In the genomic region with DNA sequence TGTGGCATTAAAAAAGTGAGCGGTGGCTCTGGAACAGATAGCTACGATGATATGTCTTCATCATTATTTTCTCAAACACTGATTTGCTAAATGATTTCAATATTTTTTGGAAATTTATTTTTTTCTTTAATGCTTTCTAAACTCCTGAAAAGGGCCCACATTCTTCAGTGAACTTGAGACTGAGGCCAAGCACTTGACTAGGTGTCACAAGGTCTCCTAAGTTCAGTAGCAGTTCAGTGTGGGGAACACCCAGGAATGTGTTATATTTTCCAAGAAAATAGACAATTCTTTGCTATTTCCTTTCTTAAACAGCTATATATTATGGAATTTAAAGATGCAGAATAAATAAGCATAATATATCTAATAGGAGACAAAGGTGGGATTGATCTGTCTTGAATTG, we compare ENCODE assay signal across 15 cellular contexts.
DNase-seq lines count a peak whose midpoint lies in the region; ATAC-seq and TF ChIP-seq lines count a peak whose summit lies in the region.
"Had no signal": no experiment of that assay in that cellular context is flagged by ENCODE, and none has a peak within 500 bp of the region (broad histone marks: within the 10 kb centered on the region; RNA-seq: fewer than 3 reads in every experiment).

No MANE protein-coding gene starts in this region.

- no peak for DNase-seq in left ventricle myocardium superior
- DNase-seq in right atrium auricular region (ENCODE audit: low spot score): no peak
- DNase-seq in left lung: no peak
- no peak for DNase-seq in testis
- no peak for DNase-seq in UCSD-AML1 (lab: John Stamatoyannopoulos, UW; ENCODE audit: unreplicated experiment)
- no peak for DNase-seq in putamen (ENCODE audit: low spot score)
- DNase-seq in Karpas-422: no peak
- DNase-seq: CD8-positive, alpha-beta T cell; H7; IMR-90; NCI-H187 treated with DMSO at 0.1 percent for 48 hours; NCI-H345; NCI-H526 treated with DMSO at 0.1 percent for 48 hours had no signal

- H3K27me3 ChIP-seq in right atrium auricular region (no peaks in the 10 kb centered on the region), left lung (no peaks in the 10 kb centered on the region), subcutaneous abdominal adipose tissue (ENCODE audit: control insufficient read depth in 5 of 5, insufficient read depth in 4 of 5, low read length in 5 of 5) (no peaks in the 10 kb centered on the region), testis (no peaks in the 10 kb centered on the region), Karpas-422 (ENCODE audit: low read length) (no peaks in the 10 kb centered on the region)
- H3K27me3 ChIP-seq: BLaER1 had no signal

- H3K9me2 ChIP-seq in Karpas-422 (replicated peaks; ENCODE audit: insufficient read depth, low read length): no peaks in the 10 kb centered on the region

- no peaks in the 10 kb centered on the region for H3K79me2 ChIP-seq in Karpas-422 (ENCODE audit: low read length)

- H3K4me2 ChIP-seq in Karpas-422 (ENCODE audit: low read depth, low read length, poor library complexity, severe bottlenecking): no peak overlapping the region
- H3K4me2 ChIP-seq: BLaER1 had no signal

- H4K20me1 ChIP-seq in Karpas-422 (ENCODE audit: insufficient read depth, low read depth, low read length): no peaks in the 10 kb centered on the region
- H4K20me1 ChIP-seq: BLaER1 had no signal

- H3K4me3 ChIP-seq in right atrium auricular region (no peak overlapping the region), left lung (no peak overlapping the region), subcutaneous abdominal adipose tissue (ENCODE audit: low read depth in 1 of 5, low read length in 5 of 5) (no peak overlapping the region), testis (no peak overlapping the region), Karpas-422 (ENCODE audit: low read length) (no peak overlapping the region)
- H3K4me3 ChIP-seq: BLaER1 had no signal

- no peaks in the 10 kb centered on the region for H3K9me3 ChIP-seq in right atrium auricular region
- no peaks in the 10 kb centered on the region for H3K9me3 ChIP-seq in left lung
- H3K9me3 ChIP-seq in subcutaneous abdominal adipose tissue (ENCODE audit: control insufficient read depth in 5 of 5, low read length in 5 of 5): no peaks in the 10 kb centered on the region
- no peaks in the 10 kb centered on the region for H3K9me3 ChIP-seq in testis
- peaks cover 20% of the 10 kb centered on the region for H3K9me3 ChIP-seq in Karpas-422 (ENCODE audit: low read length)
- H3K9me3 ChIP-seq: BLaER1 had no signal

- H2AFZ ChIP-seq in Karpas-422 (ENCODE audit: low read length): no peak overlapping the region

- H3K27ac ChIP-seq in right atrium auricular region (no peak overlapping the region), left lung (peak overlapping the region in 1 of 2 donors; percentile 28), subcutaneous abdominal adipose tissue (ENCODE audit: low read depth, low read length) (peak overlapping the region; percentile 83), testis (peak overlapping the region in 1 of 2 donors; percentile 52), Karpas-422 (ENCODE audit: low read length) (no peak overlapping the region)
- H3K27ac ChIP-seq: BLaER1 had no signal

- H3K9ac ChIP-seq in subcutaneous abdominal adipose tissue (ENCODE audit: low read length in 5 of 5) (no peak overlapping the region), Karpas-422 (ENCODE audit: low read length) (no peak overlapping the region)
- H3K9ac ChIP-seq: BLaER1 had no signal

- no peak for TF ChIP-seq CTCF in right atrium auricular region (IDR thresholded peaks at IDR 0.05)
- no peak for TF ChIP-seq CTCF in left lung (IDR thresholded peaks at IDR 0.05)
- TF ChIP-seq CTCF in testis (IDR thresholded peaks at IDR 0.05): no peak

- H3K4me1 ChIP-seq in right atrium auricular region (peaks cover 0 to 20% of the 10 kb centered on the region in 2 donors), left lung (peaks cover 0 to 6% of the 10 kb centered on the region in 2 donors), subcutaneous abdominal adipose tissue (ENCODE audit: control insufficient read depth in 5 of 5, insufficient read depth in 5 of 5, low read length in 5 of 5) (peaks cover 0 to 38% (median 24%) of the 10 kb centered on the region in 5 donors), testis (peaks cover 13% of the 10 kb centered on the region), Karpas-422 (ENCODE audit: low read length) (no peaks in the 10 kb centered on the region)
- H3K4me1 ChIP-seq: BLaER1 had no signal

- ATAC-seq in left ventricle myocardium superior (peak; percentile 39), left lung (peak; percentile 70)
- ATAC-seq: CD8-positive, alpha-beta T cell had no signal

- no peak for TF ChIP-seq POLR2A in testis (IDR thresholded peaks at IDR 0.05)

- H3K36me3 ChIP-seq in right atrium auricular region (no peaks in the 10 kb centered on the region), left lung (no peaks in the 10 kb centered on the region), subcutaneous abdominal adipose tissue (ENCODE audit: control insufficient read depth in 5 of 5, insufficient read depth in 5 of 5, low read length in 5 of 5) (no peaks in the 10 kb centered on the region), testis (ENCODE audit: low read depth, missing control alignments) (no peaks in the 10 kb centered on the region), Karpas-422 (ENCODE audit: insufficient read depth, low read length) (no peaks in the 10 kb centered on the region)
- H3K36me3 ChIP-seq: BLaER1 had no signal

- WGBS in testis, 2 donors: 87 to 90% methylated on average over 2 of the region's 2 CpGs

- intact Hi-C loops in left ventricle myocardium superior (cut with micrococcal nuclease) (no loop called here), left lung (cut with DNase I) (no loop called here), testis (cut with DNase I; ENCODE audit: low total_unique reads) (no loop called here)
